Comparison of ENCODE assay signal across 23 cellular contexts in genomic region chr3:162602619-162603018, GRCh38.
"Had no signal": no experiment of that assay in that cellular context is flagged by ENCODE, and none has a peak within 500 bp of the region (broad histone marks: within the 10 kb centered on the region; RNA-seq: fewer than 3 reads in every experiment).

No MANE protein-coding gene starts in this region.

- H3K36me3 ChIP-seq: ascending aorta, brain microvascular endothelial cell, gastrocnemius medialis, neutrophil, ovary, right atrium auricular region, upper lobe of right lung had no signal

- ATAC-seq: activated CD8-positive, alpha-beta T cell treated with anti-CD3 and anti-CD28 coated beads, Interleukin-2, amount 10 ng/mL, durations not matched to agents 7 days and 5 days; gastrocnemius medialis; left cardiac atrium; psoas muscle; upper lobe of right lung had no signal

- H3K4me1 ChIP-seq: ascending aorta, gastrocnemius medialis, psoas muscle, right atrium auricular region, upper lobe of right lung had no signal

- H3K27me3 ChIP-seq: ascending aorta, brain microvascular endothelial cell, gastrocnemius medialis, neutrophil, ovary, right atrium auricular region, upper lobe of right lung had no signal

- FAIRE-seq: colon had no signal

- DNase-seq: activated CD4-positive, alpha-beta T cell treated with anti-CD3 and anti-CD28 coated beads for 1 hour; activated CD4-positive, alpha-beta T cell treated with anti-CD3 and anti-CD28 coated beads, Interleukin-2, amount 50 U/mL, for 1 hour; activated CD8-positive, alpha-beta T cell treated with anti-CD3 and anti-CD28 coated beads, Interleukin-2, amount 10 ng/mL, durations not matched to agents 7 days and 5 days; activated gamma-delta T cell treated with Interleukin-2 at 50 U/mL for 16 hours; activated T-cell treated with anti-CD3 and anti-CD28 coated beads, Interleukin-2, amount 50 U/mL, for 1 hour; brain microvascular endothelial cell; caudate nucleus; effector memory CD4-positive, alpha-beta T cell; gastrocnemius medialis; hypothalamus; islet precursor cell; left cardiac atrium; mesenchymal stem cell; ovary; psoas muscle; stimulated activated CD4-positive, alpha-beta T cell treated with anti-CD3 and anti-CD28 coated beads, Interleukin-4, amount 100 ng/mL, for 24 hours; stimulated activated naive CD4-positive, alpha-beta T cell treated with Interleukin-2 at 50 U/mL for 16 hours; T-helper 9 cell; upper lobe of right lung had no signal

- H3K9me3 ChIP-seq: gastrocnemius medialis, neutrophil, ovary, psoas muscle, right atrium auricular region, upper lobe of right lung had no signal

- H3K4me3 ChIP-seq: ascending aorta, gastrocnemius medialis, ovary, psoas muscle, right atrium auricular region, upper lobe of right lung had no signal

- H3K27ac ChIP-seq: ascending aorta, brain microvascular endothelial cell, gastrocnemius medialis, neutrophil, ovary, psoas muscle, right atrium auricular region, upper lobe of right lung had no signal
